In the genomic region with DNA sequence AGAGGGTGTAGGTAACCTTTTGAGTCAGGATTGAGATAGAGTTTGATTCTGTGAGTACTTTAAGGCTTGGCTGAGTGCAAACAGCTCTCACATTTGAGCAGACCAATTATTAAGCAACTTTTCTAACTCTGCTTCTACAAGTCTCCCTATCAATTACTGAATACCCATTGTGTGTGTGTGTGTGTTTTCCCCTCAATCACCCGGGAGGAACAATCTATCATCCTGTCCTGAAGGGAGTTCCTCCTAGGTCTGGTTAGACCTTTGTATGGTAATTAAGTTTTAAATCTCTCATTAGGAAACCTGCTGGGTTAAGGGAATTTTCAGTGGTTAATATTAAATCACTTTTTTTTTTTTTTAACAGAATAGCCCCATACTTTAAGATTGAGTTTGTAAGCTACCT, we compare ENCODE assay signal across 3 cellular contexts. TPM values are rescaled to one million over a fixed set of nuclear protein-coding genes. Genes with fewer than 3 reads are reported as not detected.
"Had no signal": no experiment of that assay in that cellular context is flagged by ENCODE, and none has a peak within 500 bp of the region (broad histone marks: within the 10 kb centered on the region; RNA-seq: fewer than 3 reads in every experiment).

No MANE protein-coding gene starts in this region.

RNA-seq across cellular contexts. Expression of gene PTPN5, which starts 28.6 kb away (rescaled TPM):
- total RNA-seq: naive thymus-derived CD8-positive, alpha-beta T cell; natural killer cell treated with Interleukin-12 subunit alpha and Interleukin-12 subunit beta and Interleukin-15 and Interleukin-18, amount 100 ng/mL, for 72 hours; osteocyte had no signal
- polyA plus RNA-seq: naive thymus-derived CD8-positive, alpha-beta T cell had no signal
